In the genomic region with DNA sequence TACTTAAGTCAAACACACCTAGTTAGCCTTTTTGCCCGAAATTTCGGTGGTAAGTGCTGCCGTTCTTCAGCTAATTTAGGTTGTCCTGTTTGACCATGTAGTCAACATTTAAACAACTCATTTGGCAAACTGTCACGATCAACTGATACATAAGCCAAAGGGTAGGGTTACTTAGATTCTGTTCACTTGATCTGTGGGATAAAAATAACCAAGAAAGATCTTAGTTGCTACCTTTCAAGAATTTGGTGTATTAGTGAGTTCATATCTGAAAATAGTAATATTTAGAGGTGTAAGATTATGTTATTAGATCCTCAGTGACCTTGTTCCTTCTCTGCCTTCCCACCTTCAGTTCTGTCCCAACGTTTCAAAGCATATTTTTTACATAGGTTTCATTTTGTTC, we compare ENCODE assay signal across 8 cellular contexts. TPM values are rescaled to one million over a fixed set of nuclear protein-coding genes. Genes with fewer than 3 reads are reported as not detected.
DNase-seq lines count a peak whose midpoint lies in the region; ATAC-seq and TF ChIP-seq lines count a peak whose summit lies in the region.

No MANE protein-coding gene starts in this region.

- H3K36me3 Mint-ChIP-seq in natural killer cell treated with Interleukin-12 subunit alpha and Interleukin-12 subunit beta and Interleukin-15 and Interleukin-18, amount 100 ng/mL, for 72 hours, result peaks cover 2% of the 10 kb centered on the region

- H3K36me3 ChIP-seq in BLaER1 (peaks cover 40% of the 10 kb centered on the region), Loucy (ENCODE audit: insufficient read depth, low read length) (peaks cover 6% of the 10 kb centered on the region; the same call in 1 of the 2 replicates), ectodermal cell (ENCODE audit: control insufficient read depth, insufficient read depth, low read length) (peaks cover 5% of the 10 kb centered on the region), WERI-Rb-1 (peaks cover 55% of the 10 kb centered on the region)

- no peaks in the 10 kb centered on the region for H3K27me3 Mint-ChIP-seq in natural killer cell treated with Interleukin-12 subunit alpha and Interleukin-12 subunit beta and Interleukin-15 and Interleukin-18, amount 100 ng/mL, for 72 hours

- H3K9ac ChIP-seq in BLaER1 (peak overlapping the region; percentile 95; the same call in 1 of the 2 replicates), Loucy (ENCODE audit: low read depth, low read length, poor library complexity, severe bottlenecking) (peak overlapping the region; percentile 98)

- H4K20me1 ChIP-seq in BLaER1 (peaks cover 61% of the 10 kb centered on the region), Loucy (ENCODE audit: insufficient read depth, low read length, poor library complexity, severe bottlenecking) (peaks cover 61% of the 10 kb centered on the region)

- H2AFZ ChIP-seq in Loucy (ENCODE audit: low read length), result no peak overlapping the region

- WGBS in ectodermal cell, 2 experiments, result 78 to 82% methylated on average over 4 to 5 of the region's 5 CpGs

- H3K4me2 ChIP-seq in BLaER1 (peak overlapping the region; percentile 93), Loucy (ENCODE audit: low read depth, low read length, poor library complexity, severe bottlenecking) (peak overlapping the region; percentile 95)

- H3K9me2 ChIP-seq in Loucy (replicated peaks; ENCODE audit: low read depth, low read length), result no peaks in the 10 kb centered on the region

- no peak for ATAC-seq in natural killer cell treated with Interleukin-12 subunit alpha and Interleukin-12 subunit beta and Interleukin-15 and Interleukin-18, amount 100 ng/mL, for 72 hours

- H3K4me1 Mint-ChIP-seq in natural killer cell treated with Interleukin-12 subunit alpha and Interleukin-12 subunit beta and Interleukin-15 and Interleukin-18, amount 100 ng/mL, for 72 hours (ENCODE audit: low read depth in 2 of 2), result peaks cover 54 to 73% of the 10 kb centered on the region in 2 donors

- H3K4me3 Mint-ChIP-seq in natural killer cell treated with Interleukin-12 subunit alpha and Interleukin-12 subunit beta and Interleukin-15 and Interleukin-18, amount 100 ng/mL, for 72 hours, result peak overlapping the region; percentile 96

- peaks cover 82% of the 10 kb centered on the region for H3K79me2 ChIP-seq in Loucy (ENCODE audit: insufficient read depth, low read length)

- no peaks in the 10 kb centered on the region for H3F3A ChIP-seq in Loucy (ENCODE audit: low read depth)

- TF ChIP-seq CTCF in Loucy (conservative IDR thresholded peaks at IDR 0.05; ENCODE audit: low read length) (no peak), WERI-Rb-1 (IDR thresholded peaks at IDR 0.05; ENCODE audit: low read depth, low read length) (no peak)

- H3K27ac ChIP-seq in BLaER1 (no peak overlapping the region), ectodermal cell (ENCODE audit: insufficient read depth, low read depth, low read length, poor library complexity, severe bottlenecking) (no peak overlapping the region), WERI-Rb-1 (no peak overlapping the region)

- peak overlapping the region; percentile 97; the same call in 1 of the 2 replicates for H3K4me3 ChIP-seq in BLaER1
- H3K4me3 ChIP-seq in Loucy (ENCODE audit: low read length, poor library complexity, severe bottlenecking), result peak overlapping the region; percentile 89
- H3K4me3 ChIP-seq in ectodermal cell (ENCODE audit: insufficient read depth, low read depth, low read length), result peak overlapping the region; percentile 92
- no peak overlapping the region for H3K4me3 ChIP-seq in WERI-Rb-1 (ENCODE audit: low read depth, low read length)

- H3K4me1 ChIP-seq in BLaER1 (peaks cover 36% of the 10 kb centered on the region), Loucy (ENCODE audit: insufficient read depth, low read length, poor library complexity, severe bottlenecking) (peaks cover 67% of the 10 kb centered on the region), ectodermal cell (ENCODE audit: control insufficient read depth, insufficient read depth, low read length) (peaks cover 17% of the 10 kb centered on the region)

- H3K27ac Mint-ChIP-seq in natural killer cell treated with Interleukin-12 subunit alpha and Interleukin-12 subunit beta and Interleukin-15 and Interleukin-18, amount 100 ng/mL, for 72 hours, result peak overlapping the region; percentile 89 to 98

- no peaks in the 10 kb centered on the region for H3K9me3 ChIP-seq in BLaER1
- H3K9me3 ChIP-seq in Loucy (ENCODE audit: insufficient read depth, low read depth, low read length), result no peaks in the 10 kb centered on the region
- no peaks in the 10 kb centered on the region for H3K9me3 ChIP-seq in ectodermal cell (ENCODE audit: control insufficient read depth, low read length)
- no peaks in the 10 kb centered on the region for H3K9me3 ChIP-seq in WERI-Rb-1 (ENCODE audit: severe bottlenecking)

- no peaks in the 10 kb centered on the region for H3K9me3 Mint-ChIP-seq in natural killer cell treated with Interleukin-12 subunit alpha and Interleukin-12 subunit beta and Interleukin-15 and Interleukin-18, amount 100 ng/mL, for 72 hours

- DNase-seq in natural killer cell treated with Interleukin-12 subunit alpha and Interleukin-12 subunit beta and Interleukin-15 and Interleukin-18, amount 100 ng/mL, for 72 hours (ENCODE audit: low spot score), result no peak
- DNase-seq in SIG-M5 treated with dmso at 0.1 percent for 504 hours (lab: John Stamatoyannopoulos, UW; ENCODE audit: unreplicated experiment), result no peak
- DNase-seq in activated CD8-positive, alpha-beta memory T cell treated with anti-CD3 and anti-CD28 coated beads for 24 hours, result no peak
- DNase-seq in ureter (ENCODE audit: low spot score), result no peak
- DNase-seq in WERI-Rb-1, result no peak

- H3K27me3 ChIP-seq in BLaER1, result no peaks in the 10 kb centered on the region
- no peaks in the 10 kb centered on the region for H3K27me3 ChIP-seq in Loucy (ENCODE audit: insufficient read depth, low read length, poor library complexity, severe bottlenecking)
- H3K27me3 ChIP-seq in ectodermal cell (ENCODE audit: control insufficient read depth, insufficient read depth, low read length, poor library complexity, severe bottlenecking), result no peaks in the 10 kb centered on the region
- no peaks in the 10 kb centered on the region for H3K27me3 ChIP-seq in WERI-Rb-1 (ENCODE audit: insufficient read depth, low read depth, severe bottlenecking)

RNA-seq across cellular contexts. Expression of a gene that starts 2.0 kb away (rescaled TPM):
- polyA plus RNA-seq in ectodermal cell (2013, experiment 1 of 4), result 54.5 TPM
- 52.9 TPM for polyA plus RNA-seq in ectodermal cell (2013, experiment 2 of 4)
- polyA plus RNA-seq in ectodermal cell (2013, experiment 3 of 4), result 40.9 TPM
- 43.4 TPM for polyA plus RNA-seq in ectodermal cell (2013, experiment 4 of 4)
- 10 to 100 TPM; 22.5 to 31.7 TPM for total RNA-seq in natural killer cell treated with Interleukin-12 subunit alpha and Interleukin-12 subunit beta and Interleukin-15 and Interleukin-18, amount 100 ng/mL, for 72 hours
- total RNA-seq in ureter, result 41.0 TPM
